ENCODE assay signal across 17 cellular contexts in genomic region chr7:118087121-118087520, GRCh38.
"Had no signal": no experiment of that assay in that cellular context is flagged by ENCODE, and none has a peak within 500 bp of the region (broad histone marks: within the 10 kb centered on the region; RNA-seq: fewer than 3 reads in every experiment).

No MANE protein-coding gene starts in this region.

- H3K27me3 ChIP-seq: SJSA1 had no signal

- H3K9me3 ChIP-seq: SJSA1 had no signal

- H3K36me3 ChIP-seq: SJSA1 had no signal

- H3K4me1 ChIP-seq: SJSA1 had no signal

- ATAC-seq: Panc1 had no signal

- H3K27ac ChIP-seq: SJSA1, SK-N-MC had no signal

- DNase-seq: KBM-7, MM.1S, NCI-H1092 treated with DMSO at 0.1 percent for 48 hours, NCI-H1436, NCI-H187 treated with DMSO at 0.1 percent for 48 hours, NCI-H2029 treated with DMSO at 0.1 percent for 48 hours, NCI-H2171 treated with DMSO at 0.1 percent for 48 hours, NCI-H446, NCI-H510A, NCI-H524 treated with DMSO at 0.1 percent for 48 hours, NCI-H69, NCI-H774, Right ventricle myocardium superior, SIG-M5 had no signal

- H3K4me3 ChIP-seq: SJSA1, SK-N-MC had no signal
